22 cellular contexts compared by ENCODE assay signal in genomic region chr9:89350988-89351557, GRCh38. TPM values are rescaled to one million over a fixed set of nuclear protein-coding genes. Genes with fewer than 3 reads are reported as not detected.
DNase-seq lines count a peak whose midpoint lies in the region; ATAC-seq, FAIRE-seq and TF ChIP-seq lines count a peak whose summit lies in the region.
"Had no signal": no experiment of that assay in that cellular context is flagged by ENCODE, and none has a peak within 500 bp of the region (broad histone marks: within the 10 kb centered on the region; RNA-seq: fewer than 3 reads in every experiment).

No MANE protein-coding gene starts in this region.

- TF ChIP-seq POLR2A in GM12892 (IDR thresholded peaks at IDR 0.05; ENCODE audit: low read depth, low read length), result no peak

- H3K9me3 Mint-ChIP-seq in activated CD8-positive, alpha-beta memory T cell treated with anti-CD3 and anti-CD28 coated beads, Interleukin-2, amount 10 ng/mL, durations not matched to agents 7 days and 5 days (ENCODE audit: low read depth), result no peaks in the 10 kb centered on the region
- H3K9me3 Mint-ChIP-seq in effector memory CD8-positive, alpha-beta T cell, result no peaks in the 10 kb centered on the region
- H3K9me3 Mint-ChIP-seq: activated T-helper 2 cell treated with anti-CD3 and anti-CD28 coated beads, Interferon-gamma antibody, Interleukin-2, Interleukin-4, amounts not matched to agents 10 μg/mL and 5 μg/mL and 100 μg/mL, durations not matched to agents 14 hours and 24 hours and 36 hours; IgD-negative memory B cell had no signal

- CTCF ChIA-PET in activated CD8-positive, alpha-beta memory T cell treated with anti-CD3 and anti-CD28 coated beads, Interleukin-2, amount 10 ng/mL, durations not matched to agents 7 days and 5 days (lab: Charles Lee), result no interaction called here

- no peak for DNase-seq in activated CD8-positive, alpha-beta memory T cell treated with anti-CD3 and anti-CD28 coated beads, Interleukin-2, amount 10 ng/mL, durations not matched to agents 7 days and 5 days
- no peak for DNase-seq in activated CD8-positive, alpha-beta memory T cell treated with anti-CD3 and anti-CD28 coated beads, Interleukin-2, amount 50 U/mL, for 4 hours
- peak; percentile 28 for DNase-seq in COLO668 (lab: John Stamatoyannopoulos, UW; ENCODE audit: unreplicated experiment)
- no peak for DNase-seq in effector memory CD8-positive, alpha-beta T cell
- DNase-seq in sciatic nerve (ENCODE audit: low spot score), result peak; percentile 27
- no peak for DNase-seq in GM12892 (ENCODE audit: insufficient read length)
- DNase-seq in DMS153 treated with DMSO at 0.1 percent for 48 hours (lab: John Stamatoyannopoulos, UW; ENCODE audit: unreplicated experiment), result no peak
- DNase-seq: cortex of kidney; GOT3; MG63; NCI-H1436; NCI-H2227 treated with DMSO at 0.1 percent for 48 hours; PC-9; stimulated activated CD4-positive, alpha-beta T cell treated with anti-CD3 and anti-CD28 coated beads, Interleukin-12 subunit alpha, Interleukin-12 subunit beta, amount 100 ng/mL, for 4 hours; substantia nigra; T-helper 2 cell; uterus had no signal

- ATAC-seq in activated CD8-positive, alpha-beta memory T cell treated with anti-CD3 and anti-CD28 coated beads, Interleukin-2, amount 10 ng/mL, durations not matched to agents 7 days and 5 days, result no peak
- no peak for ATAC-seq in effector memory CD8-positive, alpha-beta T cell (replicated peaks)
- ATAC-seq in sciatic nerve, result no peak
- ATAC-seq in GM21360 (IDR thresholded peaks at IDR 0.05; ENCODE audit: unreplicated experiment), result no peak

- FAIRE-seq in GM12892 (lab: Jason Lieb, UNC), result no peak
- FAIRE-seq: GM12891, GM19239 had no signal

- H3K36me3 Mint-ChIP-seq in activated CD8-positive, alpha-beta memory T cell treated with anti-CD3 and anti-CD28 coated beads, Interleukin-2, amount 10 ng/mL, durations not matched to agents 7 days and 5 days, result peaks cover 48% of the 10 kb centered on the region
- H3K36me3 Mint-ChIP-seq in effector memory CD8-positive, alpha-beta T cell (ENCODE audit: insufficient read depth), result peaks cover 91% of the 10 kb centered on the region

- peak overlapping the region; percentile 29 for H3K27ac Mint-ChIP-seq in activated CD8-positive, alpha-beta memory T cell treated with anti-CD3 and anti-CD28 coated beads, Interleukin-2, amount 10 ng/mL, durations not matched to agents 7 days and 5 days
- peak overlapping the region; percentile 86 to 88 for H3K27ac Mint-ChIP-seq in effector memory CD8-positive, alpha-beta T cell

- intact Hi-C loops in sciatic nerve (cut with DNase I), result no loop called here

- H3K4me1 Mint-ChIP-seq in activated CD8-positive, alpha-beta memory T cell treated with anti-CD3 and anti-CD28 coated beads, Interleukin-2, amount 10 ng/mL, durations not matched to agents 7 days and 5 days, result peaks cover 25% of the 10 kb centered on the region
- peaks cover 14 to 20% of the 10 kb centered on the region in 2 donors for H3K4me1 Mint-ChIP-seq in effector memory CD8-positive, alpha-beta T cell (ENCODE audit: low read depth in 2 of 2)

- no peaks in the 10 kb centered on the region for H3K27me3 Mint-ChIP-seq in activated CD8-positive, alpha-beta memory T cell treated with anti-CD3 and anti-CD28 coated beads, Interleukin-2, amount 10 ng/mL, durations not matched to agents 7 days and 5 days
- H3K27me3 Mint-ChIP-seq in effector memory CD8-positive, alpha-beta T cell, result no peaks in the 10 kb centered on the region
- H3K27me3 Mint-ChIP-seq: IgD-negative memory B cell had no signal

- H3K4me3 Mint-ChIP-seq in activated CD8-positive, alpha-beta memory T cell treated with anti-CD3 and anti-CD28 coated beads, Interleukin-2, amount 10 ng/mL, durations not matched to agents 7 days and 5 days, result no peak overlapping the region
- H3K4me3 Mint-ChIP-seq in effector memory CD8-positive, alpha-beta T cell, result no peak overlapping the region
- H3K4me3 Mint-ChIP-seq: IgD-negative memory B cell had no signal

RNA-seq across cellular contexts. Expression of gene SECISBP2, which starts 32.8 kb away (rescaled TPM):
- 10 to 100 TPM; 36.1 to 40.2 TPM for total RNA-seq in activated CD8-positive, alpha-beta memory T cell treated with anti-CD3 and anti-CD28 coated beads, Interleukin-2, amount 10 ng/mL, durations not matched to agents 7 days and 5 days
- total RNA-seq in sciatic nerve, result 64.7 TPM
- 36.2 TPM for polyA plus RNA-seq in GM12892 (2012; ENCODE audit: missing spikeins)

RNA-seq across cellular contexts. Expression of gene CKS2, which starts 40.1 kb away (rescaled TPM):
- 100 to 1,000 TPM; 200 to 225 TPM for total RNA-seq in activated CD8-positive, alpha-beta memory T cell treated with anti-CD3 and anti-CD28 coated beads, Interleukin-2, amount 10 ng/mL, durations not matched to agents 7 days and 5 days
- 4.6 TPM for total RNA-seq in sciatic nerve
- polyA plus RNA-seq in GM12892 (2012; ENCODE audit: missing spikeins), result 339 TPM

Comparison
In these comparisons a context has a peak if more than half of its experiments do, and no peak if none do; other contexts are left out.
1. DNase-seq: peak in COLO668 (single experiment) and sciatic nerve (single experiment); none in activated CD8-positive, alpha-beta memory T cell treated with anti-CD3 and anti-CD28 coated beads, Interleukin-2, amount 10 ng/mL, durations not matched to agents 7 days and 5 days (single experiment), activated CD8-positive, alpha-beta memory T cell treated with anti-CD3 and anti-CD28 coated beads, Interleukin-2, amount 50 U/mL, for 4 hours (single experiment), effector memory CD8-positive, alpha-beta T cell (0 of 3), GM12892 (single experiment) and DMS153 treated with DMSO at 0.1 percent for 48 hours (single experiment).
2. RNA of gene CKS2, which starts 40.1 kb away (total RNA-seq): 200 to 225 TPM in activated CD8-positive, alpha-beta memory T cell treated with anti-CD3 and anti-CD28 coated beads, Interleukin-2, amount 10 ng/mL, durations not matched to agents 7 days and 5 days; 4.6 TPM in sciatic nerve (single experiment); every median in the first group is over 10 times any median in the second.